8 cellular contexts compared by ENCODE assay signal in genomic region chr12:46383654-46384450, GRCh38. TPM values are rescaled to one million over a fixed set of nuclear protein-coding genes. Genes with fewer than 3 reads are reported as not detected.
DNase-seq lines count a peak whose midpoint lies in the region; ATAC-seq and TF ChIP-seq lines count a peak whose summit lies in the region.

No MANE protein-coding gene starts in this region.

- peak overlapping the region; percentile 86 for H3K4me3 Mint-ChIP-seq in activated naive CD4-positive, alpha-beta T cell treated with anti-CD3 and anti-CD28 coated beads, Interleukin-2, amount 10 ng/mL, durations not matched to agents 7 days and 5 days

- no peaks in the 10 kb centered on the region for H3K27me3 ChIP-seq in RWPE2 (ENCODE audit: insufficient read depth, poor library complexity, severe bottlenecking)
- no peaks in the 10 kb centered on the region for H3K27me3 ChIP-seq in ovary
- H3K27me3 ChIP-seq in tibial artery = no peaks in the 10 kb centered on the region

- peak; percentile 85 for TF ChIP-seq POLR2A in ovary (IDR thresholded peaks at IDR 0.05)

- H3K4me1 ChIP-seq in RWPE2 (ENCODE audit: insufficient read depth, poor library complexity, severe bottlenecking) (peaks cover 48% of the 10 kb centered on the region), ovary (ENCODE audit: insufficient read depth) (peaks cover 12% of the 10 kb centered on the region), tibial artery (peaks cover 0 to 62% (median 49%) of the 10 kb centered on the region in 4 donors)

- peak; percentile 39 for DNase-seq in COR-L47 (lab: John Stamatoyannopoulos, UW)
- peak; percentile 87 for DNase-seq in HK-2 (ENCODE audit: unreplicated experiment)
- peak; percentile 93 for DNase-seq in RWPE2 (ENCODE audit: low spot score)
- peak; percentile 89 for DNase-seq in activated naive CD4-positive, alpha-beta T cell treated with anti-CD3 and anti-CD28 coated beads, Interleukin-2, amount 10 ng/mL, durations not matched to agents 7 days and 5 days
- peak; percentile 88 for DNase-seq in glomerular visceral epithelial cell (ENCODE audit: extremely low spot score)
- DNase-seq in ovary = peak; percentile 95 to 97 (median 95)
- DNase-seq in tibial artery = peak; percentile 94 to 97

- peak overlapping the region; percentile 55 for H3K4me3 ChIP-seq in RWPE2 (ENCODE audit: severe bottlenecking)
- peak overlapping the region; percentile 81 for H3K4me3 ChIP-seq in ovary
- H3K4me3 ChIP-seq in tibial artery = peak overlapping the region; percentile 79 to 84

- ATAC-seq in GM19452 (IDR thresholded peaks at IDR 0.05; ENCODE audit: unreplicated experiment) (peak; percentile 37), RWPE2 (ENCODE audit: low read depth) (peak; percentile 67)

- peaks cover 2% of the 10 kb centered on the region for H3K9me3 ChIP-seq in RWPE2 (ENCODE audit: severe bottlenecking)
- no peaks in the 10 kb centered on the region for H3K9me3 ChIP-seq in ovary
- no peaks in the 10 kb centered on the region for H3K9me3 ChIP-seq in tibial artery

- H3K9me3 Mint-ChIP-seq in activated naive CD4-positive, alpha-beta T cell treated with anti-CD3 and anti-CD28 coated beads, Interleukin-2, amount 10 ng/mL, durations not matched to agents 7 days and 5 days = no peaks in the 10 kb centered on the region

- H3K4me1 Mint-ChIP-seq in activated naive CD4-positive, alpha-beta T cell treated with anti-CD3 and anti-CD28 coated beads, Interleukin-2, amount 10 ng/mL, durations not matched to agents 7 days and 5 days = peaks cover 56% of the 10 kb centered on the region

- intact Hi-C loops in ovary (cut with DNase I) = loop anchor here in 2 of 4 donors (1.0 to 10.0 kb wide), 2 partner anchors 13 to 271 kb away; no protein-coding TSS in a partner anchor
- intact Hi-C loops in tibial artery (cut with DNase I; ENCODE audit: low total_unique reads) = loop anchor here (2.0 kb wide), 1 partner anchor 13 kb away; no protein-coding TSS in a partner anchor

- TF ChIP-seq EP300 in ovary (IDR thresholded peaks at IDR 0.05) = peak; percentile 70

- CTCF ChIA-PET in activated naive CD4-positive, alpha-beta T cell treated with anti-CD3 and anti-CD28 coated beads, Interleukin-2, amount 10 ng/mL, durations not matched to agents 7 days and 5 days (lab: Charles Lee) = interaction anchor here (0.8 to 1.6 kb wide), 7 partner anchors 13 to 140 kb away, joined by 3 to 4 read pairs (median 3); no protein-coding TSS in a partner anchor

- H3K27me3 Mint-ChIP-seq in activated naive CD4-positive, alpha-beta T cell treated with anti-CD3 and anti-CD28 coated beads, Interleukin-2, amount 10 ng/mL, durations not matched to agents 7 days and 5 days = no peaks in the 10 kb centered on the region

- TF ChIP-seq CTCF in RWPE2 (IDR thresholded peaks at IDR 0.05; ENCODE audit: poor library complexity, severe bottlenecking) (no peak), ovary (IDR thresholded peaks at IDR 0.05) (peak in 2 of 3 donors; percentile 30 to 52), tibial artery (IDR thresholded peaks at IDR 0.05) (no peak)

- 0% methylated on average over 44 to 47 of the region's 47 CpGs for WGBS in ovary, 3 donors

- H3K27ac Mint-ChIP-seq in activated naive CD4-positive, alpha-beta T cell treated with anti-CD3 and anti-CD28 coated beads, Interleukin-2, amount 10 ng/mL, durations not matched to agents 7 days and 5 days = peak overlapping the region; percentile 97

- H3K36me3 ChIP-seq in RWPE2 (ENCODE audit: low read depth) (peaks cover 7% of the 10 kb centered on the region; the same call in 1 of the 2 replicates), ovary (no peaks in the 10 kb centered on the region), tibial artery (no peaks in the 10 kb centered on the region)

- H3K27ac ChIP-seq in RWPE2 (ENCODE audit: poor library complexity, severe bottlenecking) (peak overlapping the region; percentile 99), ovary (peak overlapping the region; percentile 86 to 100), tibial artery (peak overlapping the region; percentile 98 to 99)

- peaks cover 16% of the 10 kb centered on the region for H3K36me3 Mint-ChIP-seq in activated naive CD4-positive, alpha-beta T cell treated with anti-CD3 and anti-CD28 coated beads, Interleukin-2, amount 10 ng/mL, durations not matched to agents 7 days and 5 days

RNA-seq across cellular contexts. Expression of gene SLC38A2, which starts 11.3 kb away (rescaled TPM):
- 100 to 1,000 TPM; 124 to 390 (median 248) TPM for total RNA-seq in ovary
- polyA plus RNA-seq in ovary = 100 to 1,000 TPM; 136 to 156 TPM

Comparison
In these comparisons a context has a peak if more than half of its experiments do, and no peak if none do; other contexts are left out.
1. Peak in every context shown above with its lines: DNase-seq, ATAC-seq, H3K4me3 ChIP-seq and H3K27ac ChIP-seq.
2. DNase-seq: peak in every context shown above with its lines; median percentile 96 in tibial artery; 95 in ovary; 93 in RWPE2; 89 in activated naive CD4-positive, alpha-beta T cell treated with anti-CD3 and anti-CD28 coated beads, Interleukin-2, amount 10 ng/mL, durations not matched to agents 7 days and 5 days; 88 in glomerular visceral epithelial cell; 87 in HK-2; 39 in COR-L47.
3. CTCF ChIP-seq: peak in ovary (2 of 3); none in RWPE2 (single experiment) and tibial artery (0 of 2).